Comparison of ENCODE assay signal across 1 cellular context in genomic region chr17:67824735-67825626, GRCh38.
TF ChIP-seq lines count a peak whose summit lies in the region.

A gene with protein sequence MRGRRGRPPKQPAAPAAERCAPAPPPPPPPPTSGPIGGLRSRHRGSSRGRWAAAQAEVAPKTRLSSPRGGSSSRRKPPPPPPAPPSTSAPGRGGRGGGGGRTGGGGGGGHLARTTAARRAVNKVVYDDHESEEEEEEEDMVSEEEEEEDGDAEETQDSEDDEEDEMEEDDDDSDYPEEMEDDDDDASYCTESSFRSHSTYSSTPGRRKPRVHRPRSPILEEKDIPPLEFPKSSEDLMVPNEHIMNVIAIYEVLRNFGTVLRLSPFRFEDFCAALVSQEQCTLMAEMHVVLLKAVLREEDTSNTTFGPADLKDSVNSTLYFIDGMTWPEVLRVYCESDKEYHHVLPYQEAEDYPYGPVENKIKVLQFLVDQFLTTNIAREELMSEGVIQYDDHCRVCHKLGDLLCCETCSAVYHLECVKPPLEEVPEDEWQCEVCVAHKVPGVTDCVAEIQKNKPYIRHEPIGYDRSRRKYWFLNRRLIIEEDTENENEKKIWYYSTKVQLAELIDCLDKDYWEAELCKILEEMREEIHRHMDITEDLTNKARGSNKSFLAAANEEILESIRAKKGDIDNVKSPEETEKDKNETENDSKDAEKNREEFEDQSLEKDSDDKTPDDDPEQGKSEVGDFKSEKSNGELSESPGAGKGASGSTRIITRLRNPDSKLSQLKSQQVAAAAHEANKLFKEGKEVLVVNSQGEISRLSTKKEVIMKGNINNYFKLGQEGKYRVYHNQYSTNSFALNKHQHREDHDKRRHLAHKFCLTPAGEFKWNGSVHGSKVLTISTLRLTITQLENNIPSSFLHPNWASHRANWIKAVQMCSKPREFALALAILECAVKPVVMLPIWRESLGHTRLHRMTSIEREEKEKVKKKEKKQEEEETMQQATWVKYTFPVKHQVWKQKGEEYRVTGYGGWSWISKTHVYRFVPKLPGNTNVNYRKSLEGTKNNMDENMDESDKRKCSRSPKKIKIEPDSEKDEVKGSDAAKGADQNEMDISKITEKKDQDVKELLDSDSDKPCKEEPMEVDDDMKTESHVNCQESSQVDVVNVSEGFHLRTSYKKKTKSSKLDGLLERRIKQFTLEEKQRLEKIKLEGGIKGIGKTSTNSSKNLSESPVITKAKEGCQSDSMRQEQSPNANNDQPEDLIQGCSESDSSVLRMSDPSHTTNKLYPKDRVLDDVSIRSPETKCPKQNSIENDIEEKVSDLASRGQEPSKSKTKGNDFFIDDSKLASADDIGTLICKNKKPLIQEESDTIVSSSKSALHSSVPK (N-terminal part only) (plus strand): TSS chr17:67825503. CDS start chr17:67825725, 222 bp downstream.

TF ChIP-seq in HCT116, 20 proteins besides CTCF, POLR2A, EP300 and RAD21 (continued from another document):
- TF ChIP-seq EZH2phosphoT487 (IDR thresholded peaks at IDR 0.05; ENCODE audit: borderline replicate concordance) (no peak), JUND (IDR thresholded peaks at IDR 0.05) (no peak), TCF7L2 (IDR thresholded peaks at IDR 0.05; ENCODE audit: borderline replicate concordance, extremely low read depth, insufficient read depth, insufficient read length) (peak; percentile 53), FOSL1 (IDR thresholded peaks at IDR 0.05; ENCODE audit: low read depth) (no peak), POLR2AphosphoS5 (IDR thresholded peaks at IDR 0.05; ENCODE audit: low read depth, low read length) (peak; percentile 97), CBX3 (IDR thresholded peaks at IDR 0.05; ENCODE audit: low read depth) (peak; percentile 91), SRF (IDR thresholded peaks at IDR 0.05; ENCODE audit: low read depth) (no peak), CEBPB (IDR thresholded peaks at IDR 0.05; ENCODE audit: low read depth) (no peak), YY1 (IDR thresholded peaks at IDR 0.05; ENCODE audit: extremely low read depth, insufficient replicate concordance, low read depth, low read length) (peak; percentile 96), ELF1 (IDR thresholded peaks at IDR 0.05; ENCODE audit: borderline replicate concordance, low read depth) (no peak)
- TF ChIP-seq, protein P1, sequence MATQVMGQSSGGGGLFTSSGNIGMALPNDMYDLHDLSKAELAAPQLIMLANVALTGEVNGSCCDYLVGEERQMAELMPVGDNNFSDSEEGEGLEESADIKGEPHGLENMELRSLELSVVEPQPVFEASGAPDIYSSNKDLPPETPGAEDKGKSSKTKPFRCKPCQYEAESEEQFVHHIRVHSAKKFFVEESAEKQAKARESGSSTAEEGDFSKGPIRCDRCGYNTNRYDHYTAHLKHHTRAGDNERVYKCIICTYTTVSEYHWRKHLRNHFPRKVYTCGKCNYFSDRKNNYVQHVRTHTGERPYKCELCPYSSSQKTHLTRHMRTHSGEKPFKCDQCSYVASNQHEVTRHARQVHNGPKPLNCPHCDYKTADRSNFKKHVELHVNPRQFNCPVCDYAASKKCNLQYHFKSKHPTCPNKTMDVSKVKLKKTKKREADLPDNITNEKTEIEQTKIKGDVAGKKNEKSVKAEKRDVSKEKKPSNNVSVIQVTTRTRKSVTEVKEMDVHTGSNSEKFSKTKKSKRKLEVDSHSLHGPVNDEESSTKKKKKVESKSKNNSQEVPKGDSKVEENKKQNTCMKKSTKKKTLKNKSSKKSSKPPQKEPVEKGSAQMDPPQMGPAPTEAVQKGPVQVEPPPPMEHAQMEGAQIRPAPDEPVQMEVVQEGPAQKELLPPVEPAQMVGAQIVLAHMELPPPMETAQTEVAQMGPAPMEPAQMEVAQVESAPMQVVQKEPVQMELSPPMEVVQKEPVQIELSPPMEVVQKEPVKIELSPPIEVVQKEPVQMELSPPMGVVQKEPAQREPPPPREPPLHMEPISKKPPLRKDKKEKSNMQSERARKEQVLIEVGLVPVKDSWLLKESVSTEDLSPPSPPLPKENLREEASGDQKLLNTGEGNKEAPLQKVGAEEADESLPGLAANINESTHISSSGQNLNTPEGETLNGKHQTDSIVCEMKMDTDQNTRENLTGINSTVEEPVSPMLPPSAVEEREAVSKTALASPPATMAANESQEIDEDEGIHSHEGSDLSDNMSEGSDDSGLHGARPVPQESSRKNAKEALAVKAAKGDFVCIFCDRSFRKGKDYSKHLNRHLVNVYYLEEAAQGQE (IDR thresholded peaks at IDR 0.05; ENCODE audit: low read depth), result no peak
